36 cellular contexts compared by ENCODE assay signal in genomic region chr5:2724831-2725230, GRCh38. TPM values are rescaled to one million over a fixed set of nuclear protein-coding genes. Genes with fewer than 3 reads are reported as not detected.
"Had no signal": no experiment of that assay in that cellular context is flagged by ENCODE, and none has a peak within 500 bp of the region (broad histone marks: within the 10 kb centered on the region; RNA-seq: fewer than 3 reads in every experiment).

No MANE protein-coding gene starts in this region.

- H3K27ac Mint-ChIP-seq: activated CD4-positive, alpha-beta memory T cell treated with anti-CD3 and anti-CD28 coated beads for 36 hours; activated CD4-positive, alpha-beta T cell treated with anti-CD3 and anti-CD28 coated beads for 36 hours; activated CD4-positive, alpha-beta T cell treated with anti-CD3 and anti-CD28 coated beads, Interleukin-2, amount 10 ng/mL, durations not matched to agents 24 days and 14 days; activated CD8-positive, alpha-beta memory T cell treated with anti-CD3 and anti-CD28 coated beads, Interleukin-2, amount 10 ng/mL, durations not matched to agents 7 days and 5 days; activated CD8-positive, alpha-beta T cell treated with anti-CD3 and anti-CD28 coated beads, Interleukin-2, amount 10 ng/mL, durations not matched to agents 7 days and 5 days; activated naive CD4-positive, alpha-beta T cell treated with anti-CD3 and anti-CD28 coated beads for 36 hours; activated naive CD4-positive, alpha-beta T cell treated with anti-CD3 and anti-CD28 coated beads, Interleukin-2, amount 50 U/mL, for 24 hours; activated naive CD8-positive, alpha-beta T cell treated with anti-CD3 and anti-CD28 coated beads for 36 hours; activated naive CD8-positive, alpha-beta T cell treated with anti-CD3 and anti-CD28 coated beads, Interleukin-2, amount 50 U/mL, for 24 hours; activated T-helper 1 cell treated with anti-CD3 and anti-CD28 coated beads, Interleukin-12 subunit alpha, Interleukin-12 subunit beta, Interleukin-2, Interleukin-4 antibody, amounts not matched to agents 30 ng/mL and 10 ng/mL and 1 ng/mL, durations not matched to agents 14 hours and 24 hours and 36 hours; activated T-helper 2 cell treated with anti-CD3 and anti-CD28 coated beads, Interferon-gamma antibody, Interleukin-2, Interleukin-4, amounts not matched to agents 10 μg/mL and 5 μg/mL and 100 μg/mL, durations not matched to agents 14 hours and 24 hours and 36 hours; dendritic cell treated with granulocyte-macrophage colony-stimulating factor and Interleukin-4, amounts not matched to agents 40 ng/mL and 50 ng/mL, for 4 days; T-helper 17 cell; T-helper 2 cell treated with Interferon-gamma antibody and Interleukin-4, amounts not matched to agents 5 μg/mL and 100 μg/mL, for 36 hours had no signal

- H3K4me3 ChIP-seq: adrenal gland, body of pancreas, dorsolateral prefrontal cortex, esophagus muscularis mucosa, gastrocnemius medialis, heart left ventricle had no signal

- H3K4me1 ChIP-seq: adrenal gland, body of pancreas, esophagus muscularis mucosa, foreskin keratinocyte, gastrocnemius medialis, heart left ventricle had no signal

- H3K4me1 Mint-ChIP-seq: activated CD4-positive, alpha-beta T cell treated with anti-CD3 and anti-CD28 coated beads for 36 hours; activated CD4-positive, alpha-beta T cell treated with anti-CD3 and anti-CD28 coated beads, Interleukin-2, amount 10 ng/mL, durations not matched to agents 24 days and 14 days; activated CD8-positive, alpha-beta memory T cell treated with anti-CD3 and anti-CD28 coated beads, Interleukin-2, amount 10 ng/mL, durations not matched to agents 7 days and 5 days; activated naive CD4-positive, alpha-beta T cell treated with anti-CD3 and anti-CD28 coated beads, Interleukin-2, amount 50 U/mL, for 24 hours; activated naive CD8-positive, alpha-beta T cell treated with anti-CD3 and anti-CD28 coated beads for 36 hours; activated naive CD8-positive, alpha-beta T cell treated with anti-CD3 and anti-CD28 coated beads, Interleukin-2, amount 50 U/mL, for 24 hours; T-helper 17 cell had no signal

- H3K27me3 Mint-ChIP-seq: activated CD4-positive, alpha-beta memory T cell treated with anti-CD3 and anti-CD28 coated beads for 36 hours; activated CD4-positive, alpha-beta T cell treated with anti-CD3 and anti-CD28 coated beads, Interleukin-2, amount 10 ng/mL, durations not matched to agents 24 days and 14 days; activated CD8-positive, alpha-beta memory T cell treated with anti-CD3 and anti-CD28 coated beads, Interleukin-2, amount 10 ng/mL, durations not matched to agents 7 days and 5 days; dendritic cell treated with granulocyte-macrophage colony-stimulating factor and Interleukin-4, amounts not matched to agents 40 ng/mL and 50 ng/mL, for 4 days; T-helper 17 cell had no signal

- DNase-seq: activated CD4-positive, alpha-beta memory T cell treated with anti-CD3 and anti-CD28 coated beads for 36 hours; activated CD4-positive, alpha-beta T cell treated with anti-CD3 and anti-CD28 coated beads for 36 hours; activated CD4-positive, alpha-beta T cell treated with anti-CD3 and anti-CD28 coated beads, Interleukin-2, amount 10 ng/mL, durations not matched to agents 24 days and 14 days; activated CD4-positive, CD25-positive, alpha-beta regulatory T cell; activated CD4-positive, CD25-positive, alpha-beta regulatory T cell treated with anti-CD3 and anti-CD28 coated beads, Interleukin-2, amount 50 U/mL, for 72 hours; activated CD8-positive, alpha-beta memory T cell treated with anti-CD3 and anti-CD28 coated beads, Interleukin-2, amount 50 U/mL, for 4 hours; activated CD8-positive, alpha-beta T cell treated with anti-CD3 and anti-CD28 coated beads, Interleukin-2, amount 10 ng/mL, durations not matched to agents 7 days and 5 days; activated effector memory CD4-positive, alpha-beta T cell treated with anti-CD3 and anti-CD28 coated beads, Interleukin-2, amount 50 U/mL, for 16 hours; activated naive CD4-positive, alpha-beta T cell treated with anti-CD3 and anti-CD28 coated beads for 36 hours; activated naive CD8-positive, alpha-beta T cell treated with anti-CD3 and anti-CD28 coated beads for 36 hours; activated naive CD8-positive, alpha-beta T cell treated with anti-CD3 and anti-CD28 coated beads, Interleukin-2, amount 50 U/mL, for 24 hours; activated T-cell treated with anti-CD3 and anti-CD28 coated beads, Interleukin-2, amount 50 U/mL, for 1 hour; activated T-cell treated with anti-CD3 and anti-CD28 coated beads, Interleukin-2, amount 50 U/mL, for 48 hours; amygdala; body of pancreas; caudate nucleus; dorsolateral prefrontal cortex; effector memory CD4-positive, alpha-beta T cell; erythroblast; foreskin keratinocyte; gastrocnemius medialis; glutamatergic neuron; heart left ventricle; T-helper 1 cell; T-helper 17 cell; T1000 had no signal

- FAIRE-seq: colon had no signal

- H3K27me3 ChIP-seq: gastrocnemius medialis had no signal

- H3K36me3 ChIP-seq: adrenal gland, esophagus muscularis mucosa, gastrocnemius medialis, heart left ventricle had no signal

- H3K9me3 ChIP-seq: adrenal gland, body of pancreas, esophagus muscularis mucosa, gastrocnemius medialis, heart left ventricle had no signal

- H3K9me3 Mint-ChIP-seq: activated CD4-positive, alpha-beta memory T cell treated with anti-CD3 and anti-CD28 coated beads for 36 hours; activated naive CD4-positive, alpha-beta T cell treated with anti-CD3 and anti-CD28 coated beads for 36 hours; activated naive CD4-positive, alpha-beta T cell treated with anti-CD3 and anti-CD28 coated beads, Interleukin-2, amount 50 U/mL, for 24 hours; activated naive CD8-positive, alpha-beta T cell treated with anti-CD3 and anti-CD28 coated beads for 36 hours; activated T-helper 1 cell treated with anti-CD3 and anti-CD28 coated beads, Interleukin-12 subunit alpha, Interleukin-12 subunit beta, Interleukin-2, Interleukin-4 antibody, amounts not matched to agents 30 ng/mL and 10 ng/mL and 1 ng/mL, durations not matched to agents 14 hours and 24 hours and 36 hours; activated T-helper 2 cell treated with anti-CD3 and anti-CD28 coated beads, Interferon-gamma antibody, Interleukin-2, Interleukin-4, amounts not matched to agents 10 μg/mL and 5 μg/mL and 100 μg/mL, durations not matched to agents 14 hours and 24 hours and 36 hours; dendritic cell treated with granulocyte-macrophage colony-stimulating factor and Interleukin-4, amounts not matched to agents 40 ng/mL and 50 ng/mL, for 4 days; T-helper 2 cell treated with Interferon-gamma antibody and Interleukin-4, amounts not matched to agents 5 μg/mL and 100 μg/mL, for 36 hours had no signal

- H3K36me3 Mint-ChIP-seq: activated CD4-positive, alpha-beta memory T cell treated with anti-CD3 and anti-CD28 coated beads for 36 hours; activated CD8-positive, alpha-beta memory T cell treated with anti-CD3 and anti-CD28 coated beads, Interleukin-2, amount 10 ng/mL, durations not matched to agents 7 days and 5 days; activated naive CD4-positive, alpha-beta T cell treated with anti-CD3 and anti-CD28 coated beads, Interleukin-2, amount 50 U/mL, for 24 hours; activated naive CD8-positive, alpha-beta T cell treated with anti-CD3 and anti-CD28 coated beads for 36 hours had no signal

- ATAC-seq: activated CD4-positive, alpha-beta T cell treated with anti-CD3 and anti-CD28 coated beads for 36 hours; activated CD8-positive, alpha-beta memory T cell treated with anti-CD3 and anti-CD28 coated beads, Interleukin-2, amount 10 ng/mL, durations not matched to agents 7 days and 5 days; activated CD8-positive, alpha-beta T cell treated with anti-CD3 and anti-CD28 coated beads, Interleukin-2, amount 10 ng/mL, durations not matched to agents 7 days and 5 days; activated naive CD8-positive, alpha-beta T cell treated with anti-CD3 and anti-CD28 coated beads, Interleukin-2, amount 50 U/mL, for 24 hours; body of pancreas; foreskin keratinocyte; gastrocnemius medialis; T-helper 17 cell had no signal

- H3K27ac ChIP-seq: adrenal gland, body of pancreas, dorsolateral prefrontal cortex, esophagus muscularis mucosa, foreskin keratinocyte, gastrocnemius medialis, heart left ventricle had no signal

- H3K4me3 Mint-ChIP-seq: activated CD4-positive, alpha-beta memory T cell treated with anti-CD3 and anti-CD28 coated beads for 36 hours; activated CD4-positive, alpha-beta T cell treated with anti-CD3 and anti-CD28 coated beads for 36 hours; activated CD4-positive, alpha-beta T cell treated with anti-CD3 and anti-CD28 coated beads, Interleukin-2, amount 10 ng/mL, durations not matched to agents 24 days and 14 days; activated CD8-positive, alpha-beta memory T cell treated with anti-CD3 and anti-CD28 coated beads, Interleukin-2, amount 10 ng/mL, durations not matched to agents 7 days and 5 days; activated CD8-positive, alpha-beta T cell treated with anti-CD3 and anti-CD28 coated beads, Interleukin-2, amount 10 ng/mL, durations not matched to agents 7 days and 5 days; activated naive CD4-positive, alpha-beta T cell treated with anti-CD3 and anti-CD28 coated beads for 36 hours; activated naive CD4-positive, alpha-beta T cell treated with anti-CD3 and anti-CD28 coated beads, Interleukin-2, amount 50 U/mL, for 24 hours; activated naive CD8-positive, alpha-beta T cell treated with anti-CD3 and anti-CD28 coated beads for 36 hours; activated naive CD8-positive, alpha-beta T cell treated with anti-CD3 and anti-CD28 coated beads, Interleukin-2, amount 50 U/mL, for 24 hours; activated T-helper 1 cell treated with anti-CD3 and anti-CD28 coated beads, Interleukin-12 subunit alpha, Interleukin-12 subunit beta, Interleukin-2, Interleukin-4 antibody, amounts not matched to agents 30 ng/mL and 10 ng/mL and 1 ng/mL, durations not matched to agents 14 hours and 24 hours and 36 hours; dendritic cell treated with granulocyte-macrophage colony-stimulating factor and Interleukin-4, amounts not matched to agents 40 ng/mL and 50 ng/mL, for 4 days; T-helper 17 cell; T-helper 2 cell treated with Interferon-gamma antibody and Interleukin-4, amounts not matched to agents 5 μg/mL and 100 μg/mL, for 36 hours had no signal

RNA-seq across cellular contexts. Expression of gene IRX2, which starts 26.6 kb away (rescaled TPM):
- total RNA-seq: activated CD4-positive, alpha-beta memory T cell treated with anti-CD3 and anti-CD28 coated beads for 36 hours; activated CD4-positive, alpha-beta T cell treated with anti-CD3 and anti-CD28 coated beads for 36 hours; activated CD4-positive, alpha-beta T cell treated with anti-CD3 and anti-CD28 coated beads, Interleukin-2, amount 10 ng/mL, durations not matched to agents 24 days and 14 days; activated CD8-positive, alpha-beta memory T cell treated with anti-CD3 and anti-CD28 coated beads for 36 hours; activated CD8-positive, alpha-beta memory T cell treated with anti-CD3 and anti-CD28 coated beads, Interleukin-2, amount 10 ng/mL, durations not matched to agents 7 days and 5 days; activated CD8-positive, alpha-beta T cell treated with anti-CD3 and anti-CD28 coated beads, Interleukin-2, amount 10 ng/mL, durations not matched to agents 7 days and 5 days; activated naive CD4-positive, alpha-beta T cell treated with anti-CD3 and anti-CD28 coated beads for 36 hours; activated naive CD8-positive, alpha-beta T cell treated with anti-CD3 and anti-CD28 coated beads for 36 hours; activated T-helper 1 cell treated with anti-CD3 and anti-CD28 coated beads, Interleukin-12 subunit alpha, Interleukin-12 subunit beta, Interleukin-2, Interleukin-4 antibody, amounts not matched to agents 30 ng/mL and 10 ng/mL and 1 ng/mL, durations not matched to agents 14 hours and 24 hours and 36 hours; activated T-helper 2 cell treated with anti-CD3 and anti-CD28 coated beads, Interferon-gamma antibody, Interleukin-2, Interleukin-4, amounts not matched to agents 10 μg/mL and 5 μg/mL and 100 μg/mL, durations not matched to agents 14 hours and 24 hours and 36 hours; T-helper 17 cell had no signal
